8 cellular contexts compared by ENCODE assay signal in genomic region chr1:53754484-53755312, GRCh38. TPM values are rescaled to one million over a fixed set of nuclear protein-coding genes. Genes with fewer than 3 reads are reported as not detected.
DNase-seq lines count a peak whose midpoint lies in the region; ATAC-seq, FAIRE-seq and TF ChIP-seq lines count a peak whose summit lies in the region.

No MANE protein-coding gene starts in this region.

- H3K4me3 Mint-ChIP-seq in CD4-positive, CD25-positive, alpha-beta regulatory T cell: no peak overlapping the region

- TF ChIP-seq CTCF in astrocyte of the spinal cord (IDR thresholded peaks at IDR 0.05; ENCODE audit: low read depth, low read length) (peak; percentile 77), thyroid gland (IDR thresholded peaks at IDR 0.05) (peak; percentile 19 to 54 (median 41))

- DNase-seq in CD4-positive, CD25-positive, alpha-beta regulatory T cell: peak in 2 of 3 donors; percentile 12 to 47
- DNase-seq in GM18507 (ENCODE audit: extremely low spot score, insufficient read length, low read depth) (no peak), NCI-H446 treated with DMSO at 0.1 percent for 48 hours (lab: John Stamatoyannopoulos, UW) (peak; percentile 56), astrocyte of the spinal cord (ENCODE audit: low read depth, low spot score) (peak; percentile 68), islet precursor cell (peak; percentile 57), thyroid gland (peak; percentile 28 to 41), putamen (ENCODE audit: low spot score) (no peak)

- no peak for ATAC-seq in CD4-positive, CD25-positive, alpha-beta regulatory T cell (ENCODE audit: low read depth in 2 of 2)
- ATAC-seq in GM21528 (IDR thresholded peaks at IDR 0.05; ENCODE audit: low FRiP score, unreplicated experiment): no peak

- H3K27ac ChIP-seq in CD4-positive, CD25-positive, alpha-beta regulatory T cell (ENCODE audit: insufficient read depth, low read length, poor library complexity, severe bottlenecking): no peak overlapping the region
- H3K27ac ChIP-seq in thyroid gland: no peak overlapping the region

- H3K4me1 Mint-ChIP-seq in CD4-positive, CD25-positive, alpha-beta regulatory T cell: no peaks in the 10 kb centered on the region

- WGBS in thyroid gland, 2 donors: 48 to 51% methylated on average over 6 of the region's 6 CpGs

- no peaks in the 10 kb centered on the region for H3K27me3 ChIP-seq in CD4-positive, CD25-positive, alpha-beta regulatory T cell (ENCODE audit: control insufficient read depth, insufficient read depth, low read length)
- no peaks in the 10 kb centered on the region for H3K27me3 ChIP-seq in thyroid gland

- H3K36me3 Mint-ChIP-seq in CD4-positive, CD25-positive, alpha-beta regulatory T cell: no peaks in the 10 kb centered on the region

- in situ Hi-C loops in astrocyte of the spinal cord (cut with HindIII; ENCODE audit: low sequenced_read_pairs): no loop called here

- H3K27me3 Mint-ChIP-seq in CD4-positive, CD25-positive, alpha-beta regulatory T cell: no peaks in the 10 kb centered on the region

- no peak overlapping the region for H3K27ac Mint-ChIP-seq in CD4-positive, CD25-positive, alpha-beta regulatory T cell

- peak; percentile 60 for FAIRE-seq in GM18507 (lab: Jason Lieb, UNC)

- intact Hi-C loops in thyroid gland (cut with DNase I): no loop called here

- no peaks in the 10 kb centered on the region for H3K4me1 ChIP-seq in CD4-positive, CD25-positive, alpha-beta regulatory T cell (ENCODE audit: control insufficient read depth, insufficient read depth, low read length, poor library complexity, severe bottlenecking)
- no peaks in the 10 kb centered on the region for H3K4me1 ChIP-seq in thyroid gland

- no peaks in the 10 kb centered on the region for H3K9me3 ChIP-seq in CD4-positive, CD25-positive, alpha-beta regulatory T cell (ENCODE audit: control insufficient read depth in 2 of 2, low read length in 2 of 2)
- H3K9me3 ChIP-seq in thyroid gland: no peaks in the 10 kb centered on the region

- no peak overlapping the region for H3K4me3 ChIP-seq in CD4-positive, CD25-positive, alpha-beta regulatory T cell (ENCODE audit: low read depth, low read length)
- no peak overlapping the region for H3K4me3 ChIP-seq in astrocyte of the spinal cord (ENCODE audit: low read depth, low read length)
- H3K4me3 ChIP-seq in thyroid gland (replicated peaks in 1 of 3): no peak overlapping the region

- no peaks in the 10 kb centered on the region for H3K36me3 ChIP-seq in CD4-positive, CD25-positive, alpha-beta regulatory T cell (ENCODE audit: control insufficient read depth, insufficient read depth, low read length)
- no peaks in the 10 kb centered on the region for H3K36me3 ChIP-seq in thyroid gland

- TF ChIP-seq POLR2A in thyroid gland (IDR thresholded peaks at IDR 0.05): no peak

- no peaks in the 10 kb centered on the region for H3K9me3 Mint-ChIP-seq in CD4-positive, CD25-positive, alpha-beta regulatory T cell

RNA-seq across cellular contexts. Expression of gene GLIS1, which starts 15.7 kb away (rescaled TPM):
- not detected for total RNA-seq in CD4-positive, CD25-positive, alpha-beta regulatory T cell
- polyA plus RNA-seq in CD4-positive, CD25-positive, alpha-beta regulatory T cell: not detected
- under 1 TPM in 1 of 4 donors, not detected in 3; 0.29 TPM for total RNA-seq in thyroid gland

Comparison
In these comparisons a context has a peak if more than half of its experiments do, and no peak if none do; other contexts are left out.
1. DNase-seq: peak in CD4-positive, CD25-positive, alpha-beta regulatory T cell (2 of 3), NCI-H446 treated with DMSO at 0.1 percent for 48 hours (single experiment), astrocyte of the spinal cord (single experiment), islet precursor cell (single experiment) and thyroid gland (2 of 2); none in GM18507 (single experiment) and putamen (single experiment).